Comparison of ENCODE assay signal across 8 cellular contexts in the genomic region with DNA sequence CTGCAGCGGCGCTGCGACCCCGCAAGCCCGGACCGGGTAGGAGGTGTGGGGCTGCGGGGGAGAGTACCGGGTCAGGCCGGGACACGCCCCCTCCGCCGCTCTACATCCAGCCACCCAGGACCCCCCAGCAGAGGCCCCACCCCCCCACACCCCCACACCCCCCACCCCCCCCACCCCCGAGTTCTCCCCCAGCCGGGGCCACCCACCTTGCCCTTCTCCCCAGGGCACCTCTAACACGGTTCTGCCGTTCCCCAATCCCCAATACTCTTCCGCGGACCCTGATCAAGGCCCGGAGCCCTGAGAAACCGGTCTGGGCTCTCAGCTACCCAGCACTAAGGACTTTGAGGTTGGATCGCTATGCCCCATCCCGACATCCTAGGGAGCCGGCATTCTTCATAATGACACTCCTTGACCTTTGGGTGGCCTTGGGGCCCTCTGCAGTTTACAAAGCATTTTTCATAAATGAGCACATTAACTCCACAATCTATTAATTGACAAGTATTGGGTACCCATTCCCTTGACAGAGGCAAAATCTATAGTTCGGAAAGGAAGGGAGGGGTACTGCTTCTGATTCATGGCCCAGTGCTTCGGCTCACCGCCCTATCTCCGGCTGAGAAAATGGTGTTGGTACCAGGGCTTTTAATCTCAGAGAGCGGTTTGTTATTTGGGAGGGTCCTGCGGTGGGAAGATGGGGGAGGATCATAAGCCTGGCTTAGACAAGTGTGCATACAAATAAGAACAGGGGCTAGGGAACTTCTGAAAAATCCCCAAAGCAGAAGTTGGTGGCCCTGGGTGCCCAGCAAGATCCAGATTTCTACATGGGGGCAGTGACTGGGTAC.
DNase-seq lines count a peak whose midpoint lies in the region; ATAC-seq lines count a peak whose summit lies in the region.

No MANE protein-coding gene starts in this region.

- H3K27ac Mint-ChIP-seq in stimulated activated naive CD8-positive, alpha-beta T cell treated with anti-CD3 and anti-CD28 coated beads, Interleukin-15, Interleukin-2, amounts not matched to agents 100 ng/mL and 50 ng/mL, for 24 hours = no peak overlapping the region
- peak overlapping the region; percentile 82 for H3K27ac Mint-ChIP-seq in memory B cell

- peak overlapping the region; percentile 54 for H3K9ac ChIP-seq in adipocyte (ENCODE audit: low read length)

- no peaks in the 10 kb centered on the region for H3K27me3 ChIP-seq in adipocyte (replicated peaks; ENCODE audit: control insufficient read depth, insufficient read depth, low read length)

- H3K36me3 Mint-ChIP-seq in stimulated activated naive CD8-positive, alpha-beta T cell treated with anti-CD3 and anti-CD28 coated beads, Interleukin-15, Interleukin-2, amounts not matched to agents 100 ng/mL and 50 ng/mL, for 24 hours (ENCODE audit: low read depth) = peaks cover 19% of the 10 kb centered on the region
- no peaks in the 10 kb centered on the region for H3K36me3 Mint-ChIP-seq in memory B cell

- H3K27me3 Mint-ChIP-seq in stimulated activated naive CD8-positive, alpha-beta T cell treated with anti-CD3 and anti-CD28 coated beads, Interleukin-15, Interleukin-2, amounts not matched to agents 100 ng/mL and 50 ng/mL, for 24 hours = peaks cover 4% of the 10 kb centered on the region
- no peaks in the 10 kb centered on the region for H3K27me3 Mint-ChIP-seq in memory B cell

- peak overlapping the region; percentile 58 for H3K4me3 ChIP-seq in adipocyte (ENCODE audit: low read length)

- peaks cover 45% of the 10 kb centered on the region for H3K4me1 Mint-ChIP-seq in stimulated activated naive CD8-positive, alpha-beta T cell treated with anti-CD3 and anti-CD28 coated beads, Interleukin-15, Interleukin-2, amounts not matched to agents 100 ng/mL and 50 ng/mL, for 24 hours (ENCODE audit: low read depth)
- peaks cover 33% of the 10 kb centered on the region for H3K4me1 Mint-ChIP-seq in memory B cell

- no peak for ATAC-seq in stimulated activated naive CD8-positive, alpha-beta T cell treated with anti-CD3 and anti-CD28 coated beads, Interleukin-15, Interleukin-2, amounts not matched to agents 100 U/mL and 50 U/mL, for 24 hours
- ATAC-seq in memory B cell (ENCODE audit: low read depth) (no peak), HG02759 (IDR thresholded peaks at IDR 0.05; ENCODE audit: unreplicated experiment) (no peak)

- no peak for DNase-seq in stimulated activated naive CD8-positive, alpha-beta T cell treated with anti-CD3 and anti-CD28 coated beads, Interleukin-15, Interleukin-2, amounts not matched to agents 100 U/mL and 50 U/mL, for 24 hours
- DNase-seq in adipocyte (ENCODE audit: low read depth) = no peak
- no peak for DNase-seq in memory B cell (ENCODE audit: low spot score in 2 of 2)
- no peak for DNase-seq in NCI-H1092 (lab: John Stamatoyannopoulos, UW)
- DNase-seq in dedifferentiated amniotic fluid mesenchymal stem cell (ENCODE audit: extremely low spot score) = no peak
- DNase-seq in inferior parietal cortex (ENCODE audit: extremely low spot score) = no peak

- H3K9me3 Mint-ChIP-seq in stimulated activated naive CD8-positive, alpha-beta T cell treated with anti-CD3 and anti-CD28 coated beads, Interleukin-15, Interleukin-2, amounts not matched to agents 100 ng/mL and 50 ng/mL, for 24 hours = no peaks in the 10 kb centered on the region
- no peaks in the 10 kb centered on the region for H3K9me3 Mint-ChIP-seq in memory B cell

- H3K4me3 Mint-ChIP-seq in stimulated activated naive CD8-positive, alpha-beta T cell treated with anti-CD3 and anti-CD28 coated beads, Interleukin-15, Interleukin-2, amounts not matched to agents 100 ng/mL and 50 ng/mL, for 24 hours = peak overlapping the region; percentile 60
- H3K4me3 Mint-ChIP-seq in memory B cell = peak overlapping the region; percentile 89

- no peaks in the 10 kb centered on the region for H3K9me3 ChIP-seq in adipocyte (ENCODE audit: control insufficient read depth, low read length)

- H3K36me3 ChIP-seq in adipocyte (ENCODE audit: control insufficient read depth, insufficient read depth, low read length, severe bottlenecking) = peaks cover 11% of the 10 kb centered on the region

- H3K4me1 ChIP-seq in adipocyte (ENCODE audit: control insufficient read depth, insufficient read depth, low read length) = peaks cover 44% of the 10 kb centered on the region
